Comparison of ENCODE assay signal across 8 cellular contexts in the genomic region with DNA sequence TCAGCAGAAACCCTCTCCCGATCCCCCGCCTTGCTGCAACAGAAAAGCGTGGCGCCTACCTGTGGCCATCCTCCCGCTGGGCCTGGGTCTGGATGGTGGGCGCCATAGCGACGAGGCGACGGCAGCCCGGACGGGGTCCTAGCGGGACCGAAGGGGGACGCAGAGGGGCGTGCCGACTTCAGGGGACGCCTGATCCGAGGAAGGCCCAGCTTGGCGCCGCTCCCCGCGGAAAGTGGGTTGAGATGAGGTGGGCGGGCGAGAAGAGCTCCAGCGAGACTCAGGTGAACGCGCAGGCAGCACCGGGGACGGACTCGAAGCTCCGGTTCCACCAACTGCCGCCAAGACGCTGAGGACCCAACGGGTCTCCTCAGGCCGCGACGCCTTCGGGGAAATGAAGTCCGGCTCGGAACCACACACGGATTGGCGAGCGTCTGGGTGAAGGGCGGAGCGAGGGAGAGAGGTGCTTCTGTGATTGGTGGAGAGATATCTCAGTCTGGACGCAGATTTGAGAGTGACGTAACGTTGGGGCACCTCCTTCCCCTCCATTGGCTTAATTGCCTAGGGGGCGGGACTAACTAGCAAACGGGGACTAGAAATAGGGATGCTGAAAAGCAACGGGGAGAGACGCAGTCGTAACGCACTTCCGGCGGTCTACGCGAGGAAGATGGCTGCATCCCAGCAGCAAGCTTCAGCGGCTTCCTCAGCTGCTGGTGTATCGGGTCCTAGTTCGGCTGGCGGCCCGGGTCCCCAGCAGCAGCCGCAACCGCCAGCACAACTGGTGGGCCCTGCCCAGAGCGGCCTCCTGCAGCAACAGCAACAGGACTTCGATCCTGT. TPM values are rescaled to one million over a fixed set of nuclear protein-coding genes. Genes with fewer than 3 reads are reported as not detected.
DNase-seq lines count a peak whose midpoint lies in the region; ATAC-seq and TF ChIP-seq lines count a peak whose summit lies in the region.

A gene with protein sequence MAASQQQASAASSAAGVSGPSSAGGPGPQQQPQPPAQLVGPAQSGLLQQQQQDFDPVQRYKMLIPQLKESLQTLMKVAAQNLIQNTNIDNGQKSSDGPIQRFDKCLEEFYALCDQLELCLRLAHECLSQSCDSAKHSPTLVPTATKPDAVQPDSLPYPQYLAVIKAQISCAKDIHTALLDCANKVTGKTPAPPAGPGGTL (plus strand): TSS at position 620 of the 834 bp plus-strand sequence. CDS start 45 bp downstream, at position 665.
PAF1 (minus strand) TSS at position 348 of the 834 bp plus-strand sequence; CDS start at position 106, 242 bp downstream.

- DNase-seq in GM13977 (ENCODE audit: low spot score): peak; percentile 99
- DNase-seq in NCI-H1694 (lab: John Stamatoyannopoulos, UW): peak; percentile 99
- DNase-seq in amniotic stem cell (lab: John Stamatoyannopoulos, UW): peak; percentile 97
- DNase-seq in left cardiac atrium: peak; percentile 97
- DNase-seq in posterior vena cava (ENCODE audit: low spot score): peak; percentile 99
- DNase-seq in upper lobe of right lung: peak; percentile 97

- no peaks in the 10 kb centered on the region for H3K27me3 ChIP-seq in upper lobe of right lung

- intact Hi-C loops in left cardiac atrium (cut with DNase I) (loop anchor here in 1 of 2 donors (1.0 kb wide), 1 partner anchor 48 kb away; no protein-coding TSS in a partner anchor), posterior vena cava (cut with DNase I) (no loop called here), upper lobe of right lung (cut with DNase I) (no loop called here)

- peak; percentile 25 for TF ChIP-seq CTCF in GM13977 (IDR thresholded peaks at IDR 0.05; ENCODE audit: extremely low read depth, insufficient read depth, missing control alignments)
- no peak for TF ChIP-seq CTCF in upper lobe of right lung (IDR thresholded peaks at IDR 0.05)

- H3K4me1 Mint-ChIP-seq in T-helper 1 cell treated with Interleukin-12 subunit alpha and Interleukin-12 subunit beta and Interleukin-4 antibody, amounts not matched to agents 30 μg/mL and 1 μg/mL, for 36 hours (ENCODE audit: low read depth): peaks cover 34% of the 10 kb centered on the region

- peak; percentile 86 for ATAC-seq in HG02884 (IDR thresholded peaks at IDR 0.05; ENCODE audit: unreplicated experiment)
- peak; percentile 97 for ATAC-seq in left cardiac atrium
- ATAC-seq in upper lobe of right lung: peak; percentile 97

- in situ Hi-C loops in GM13977 (cut with MboI; ENCODE audit: low pct_unique_long_range_greater_than_20kb, low sequenced_read_pairs, unreplicated experiment): no loop called here

- H3K4me1 ChIP-seq in upper lobe of right lung: peaks cover 16% of the 10 kb centered on the region

- no peaks in the 10 kb centered on the region for H3K9me3 ChIP-seq in upper lobe of right lung

- no peaks in the 10 kb centered on the region for H3K27me3 Mint-ChIP-seq in T-helper 1 cell treated with Interleukin-12 subunit alpha and Interleukin-12 subunit beta and Interleukin-4 antibody, amounts not matched to agents 30 μg/mL and 1 μg/mL, for 36 hours (ENCODE audit: low read depth)

- peak within 1 kb of the TSS; percentile 92 for H3K4me3 Mint-ChIP-seq in T-helper 1 cell treated with Interleukin-12 subunit alpha and Interleukin-12 subunit beta and Interleukin-4 antibody, amounts not matched to agents 30 μg/mL and 1 μg/mL, for 36 hours

- H3K4me3 ChIP-seq in upper lobe of right lung: peak within 1 kb of the TSS; percentile 69

- peak within 1 kb of the TSS; percentile 96 for H3K27ac ChIP-seq in upper lobe of right lung

- no peaks in the 10 kb centered on the region for H3K9me3 Mint-ChIP-seq in T-helper 1 cell treated with Interleukin-12 subunit alpha and Interleukin-12 subunit beta and Interleukin-4 antibody, amounts not matched to agents 30 μg/mL and 1 μg/mL, for 36 hours

- H3K36me3 ChIP-seq in upper lobe of right lung: peaks cover 63% of the 10 kb centered on the region

- H3K27ac Mint-ChIP-seq in T-helper 1 cell treated with Interleukin-12 subunit alpha and Interleukin-12 subunit beta and Interleukin-4 antibody, amounts not matched to agents 30 μg/mL and 1 μg/mL, for 36 hours: peak within 1 kb of the TSS; percentile 95

- peaks cover 44% of the 10 kb centered on the region for H3K36me3 Mint-ChIP-seq in T-helper 1 cell treated with Interleukin-12 subunit alpha and Interleukin-12 subunit beta and Interleukin-4 antibody, amounts not matched to agents 30 μg/mL and 1 μg/mL, for 36 hours (ENCODE audit: low read depth)

RNA-seq across cellular contexts. Expression of the first gene that starts in this region (rescaled TPM):
- total RNA-seq in left cardiac atrium (10 to 100 TPM; 21.3 to 25.1 TPM), posterior vena cava (10 to 100 TPM; 32.7 to 33.3 TPM), upper lobe of right lung (28.8 TPM)

RNA-seq across cellular contexts. Expression of gene PAF1, which starts in this region (rescaled TPM):
- total RNA-seq in left cardiac atrium (10 to 100 TPM; 34.5 to 38.4 TPM), posterior vena cava (10 to 100 TPM; 26.0 to 28.5 TPM), upper lobe of right lung (33.3 TPM)

Comparison
In these comparisons a context has a peak if more than half of its experiments do, and no peak if none do; other contexts are left out.
1. Peak in every context shown above with its lines: DNase-seq, ATAC-seq, H3K4me3 ChIP-seq and H3K27ac ChIP-seq.